16 cellular contexts compared by ENCODE assay signal in the genomic region with DNA sequence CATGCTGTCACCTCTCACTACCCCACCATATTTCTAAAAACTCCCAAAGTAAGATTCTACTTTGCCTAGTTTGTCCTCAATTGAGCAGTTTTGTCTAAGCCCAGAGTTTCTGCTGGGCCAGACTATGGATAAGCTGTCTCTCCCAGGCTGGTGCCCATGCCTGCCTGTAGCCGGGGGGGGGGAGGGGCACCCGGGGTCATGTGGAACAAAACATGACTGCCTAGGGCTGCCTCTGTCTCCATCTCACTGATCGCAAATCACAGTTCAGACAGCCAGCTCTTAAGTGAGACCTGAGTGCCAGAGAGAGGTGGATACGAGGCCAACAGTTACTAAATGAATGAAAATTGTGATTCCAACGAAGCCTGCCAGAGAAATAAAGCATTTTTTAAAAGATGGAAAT.
"Had no signal": no experiment of that assay in that cellular context is flagged by ENCODE, and none has a peak within 500 bp of the region (broad histone marks: within the 10 kb centered on the region; RNA-seq: fewer than 3 reads in every experiment).

No MANE protein-coding gene starts in this region.

- H3K27me3 Mint-ChIP-seq: activated naive CD8-positive, alpha-beta T cell treated with anti-CD3 and anti-CD28 coated beads for 36 hours; stimulated activated memory B cell treated with anti-CD40 and anti-IgM and Interleukin-4, amounts not matched to agents 10 μg/mL and 1 μg/mL and 100 μg/mL, for 72 hours had no signal

- DNase-seq: activated CD4-positive, alpha-beta T cell treated with anti-CD3 and anti-CD28 coated beads, Interleukin-2, amount 50 U/mL, for 48 hours; activated CD8-positive, alpha-beta memory T cell treated with anti-CD3 and anti-CD28 coated beads, Interleukin-2, amount 50 U/mL, for 48 hours; activated naive CD4-positive, alpha-beta T cell treated with Interleukin-2 at 50 U/mL for 16 hours; activated naive CD8-positive, alpha-beta T cell treated with anti-CD3 and anti-CD28 coated beads for 36 hours; activated T-cell treated with anti-CD3 and anti-CD28 coated beads, Interleukin-2, amount 50 U/mL, for 4 hours; cortex of kidney; kidney; small intestine; stimulated activated CD4-positive, alpha-beta T cell treated with anti-CD3 and anti-CD28 coated beads, Interleukin-2, amount 100 ng/mL, for 24 hours; T-helper 9 cell; transverse colon had no signal

- H3K4me3 Mint-ChIP-seq: activated naive CD8-positive, alpha-beta T cell treated with anti-CD3 and anti-CD28 coated beads for 36 hours; activated T-cell treated with anti-CD3 and anti-CD28 coated beads, Interleukin-2, amount 50 U/mL, for 4 hours; nephron; stimulated activated memory B cell treated with anti-CD40 and anti-IgM and Interleukin-4, amounts not matched to agents 10 μg/mL and 1 μg/mL and 100 μg/mL, for 72 hours; WTC11 had no signal

- H3K9me3 Mint-ChIP-seq: activated naive CD8-positive, alpha-beta T cell treated with anti-CD3 and anti-CD28 coated beads for 36 hours; activated T-cell treated with anti-CD3 and anti-CD28 coated beads, Interleukin-2, amount 50 U/mL, for 4 hours; activated T-helper 2 cell treated with anti-CD3 and anti-CD28 coated beads, Interferon-gamma antibody, Interleukin-2, Interleukin-4, amounts not matched to agents 10 μg/mL and 5 μg/mL and 100 μg/mL, durations not matched to agents 14 hours and 24 hours and 36 hours; nephron; stimulated activated memory B cell treated with anti-CD40 and anti-IgM and Interleukin-4, amounts not matched to agents 10 μg/mL and 1 μg/mL and 100 μg/mL, for 72 hours had no signal

- ATAC-seq: activated T-cell treated with anti-CD3 and anti-CD28 coated beads, Interleukin-2, amount 50 U/mL, for 4 hours; sciatic nerve; stimulated activated memory B cell treated with anti-CD40 and anti-IgM and Interleukin-4, amounts not matched to agents 10 μg/mL and 1 μg/mL and 100 μg/mL, for 72 hours; WTC11 had no signal

- H3K27ac Mint-ChIP-seq: activated naive CD8-positive, alpha-beta T cell treated with anti-CD3 and anti-CD28 coated beads for 36 hours; activated T-helper 2 cell treated with anti-CD3 and anti-CD28 coated beads, Interferon-gamma antibody, Interleukin-2, Interleukin-4, amounts not matched to agents 10 μg/mL and 5 μg/mL and 100 μg/mL, durations not matched to agents 14 hours and 24 hours and 36 hours; stimulated activated memory B cell treated with anti-CD40 and anti-IgM and Interleukin-4, amounts not matched to agents 10 μg/mL and 1 μg/mL and 100 μg/mL, for 72 hours; WTC11 had no signal

- H3K4me1 Mint-ChIP-seq: activated naive CD8-positive, alpha-beta T cell treated with anti-CD3 and anti-CD28 coated beads for 36 hours; nephron; stimulated activated memory B cell treated with anti-CD40 and anti-IgM and Interleukin-4, amounts not matched to agents 10 μg/mL and 1 μg/mL and 100 μg/mL, for 72 hours had no signal
